ENCODE assay signal across 19 cellular contexts in genomic region chr1:183551924-183552323, GRCh38. TPM values are rescaled to one million over a fixed set of nuclear protein-coding genes. Genes with fewer than 3 reads are reported as not detected.
"Had no signal": no experiment of that assay in that cellular context is flagged by ENCODE, and none has a peak within 500 bp of the region (broad histone marks: within the 10 kb centered on the region; RNA-seq: fewer than 3 reads in every experiment).

No MANE protein-coding gene starts in this region.

- H3K4me1 ChIP-seq: body of pancreas, transverse colon, vagina had no signal

- H3K9me3 ChIP-seq: body of pancreas, lower lobe of right lung, ovary, transverse colon, vagina had no signal

- H3K27me3 ChIP-seq: body of pancreas, ovary, transverse colon, vagina had no signal

- H3K4me3 Mint-ChIP-seq: activated CD4-positive, alpha-beta memory T cell treated with anti-CD3 and anti-CD28 coated beads, Interleukin-2, amount 10 ng/mL, durations not matched to agents 7 days and 5 days; activated T-cell treated with anti-CD3 and anti-CD28 coated beads, Interleukin-2, amount 50 U/mL, for 4 hours; central memory CD8-positive, alpha-beta T cell; mesothelial cell of epicardium; nephron progenitor cell had no signal

- H3K9me3 Mint-ChIP-seq: activated CD4-positive, alpha-beta memory T cell treated with anti-CD3 and anti-CD28 coated beads, Interleukin-2, amount 10 ng/mL, durations not matched to agents 7 days and 5 days; activated naive CD4-positive, alpha-beta T cell treated with anti-CD3 and anti-CD28 coated beads, Interleukin-2, amount 50 U/mL, for 72 hours; activated T-cell treated with anti-CD3 and anti-CD28 coated beads, Interleukin-2, amount 50 U/mL, for 4 hours; central memory CD8-positive, alpha-beta T cell; mesothelial cell of epicardium; nephron progenitor cell had no signal

- H3K27ac ChIP-seq: body of pancreas, lower lobe of right lung, ovary, transverse colon, vagina had no signal

- H3K36me3 ChIP-seq: ovary had no signal

- H3K4me3 ChIP-seq: body of pancreas, lower lobe of right lung, ovary, transverse colon, vagina had no signal

- H3K27ac Mint-ChIP-seq: activated CD4-positive, alpha-beta memory T cell treated with anti-CD3 and anti-CD28 coated beads, Interleukin-2, amount 10 ng/mL, durations not matched to agents 7 days and 5 days; mesothelial cell of epicardium had no signal

- DNase-seq: activated CD4-positive, alpha-beta memory T cell treated with anti-CD3 and anti-CD28 coated beads, Interleukin-2, amount 10 ng/mL, durations not matched to agents 7 days and 5 days; activated CD4-positive, alpha-beta T cell treated with anti-CD3 and anti-CD28 coated beads for 1 hour; activated effector memory CD4-positive, alpha-beta T cell treated with anti-CD3 and anti-CD28 coated beads, Interleukin-2, amount 50 U/mL, for 16 hours; activated T-cell treated with anti-CD3 and anti-CD28 coated beads, Interleukin-2, amount 50 U/mL, for 4 hours; body of pancreas; effector memory CD4-positive, alpha-beta T cell; foreskin melanocyte; lower lobe of right lung; nephron progenitor cell; ovary; stimulated activated CD4-positive, alpha-beta T cell treated with anti-CD3 and anti-CD28 coated beads, Interleukin-2, amount 100 ng/mL, for 48 hours; stimulated activated naive CD4-positive, alpha-beta T cell treated with Interleukin-2 at 50 U/mL for 16 hours; T-helper 1 cell; T1000; transverse colon had no signal

- H3K27me3 Mint-ChIP-seq: activated CD4-positive, alpha-beta memory T cell treated with anti-CD3 and anti-CD28 coated beads, Interleukin-2, amount 10 ng/mL, durations not matched to agents 7 days and 5 days; central memory CD8-positive, alpha-beta T cell had no signal

- ATAC-seq: activated naive CD4-positive, alpha-beta T cell treated with anti-CD3 and anti-CD28 coated beads, Interleukin-2, amount 50 U/mL, for 72 hours; activated T-cell treated with anti-CD3 and anti-CD28 coated beads, Interleukin-2, amount 50 U/mL, for 4 hours; body of pancreas; lower lobe of right lung had no signal

RNA-seq across cellular contexts. Expression of gene NCF2, which starts 38.3 kb away (rescaled TPM):
- total RNA-seq: mesothelial cell of epicardium had no signal
